In the genomic region with DNA sequence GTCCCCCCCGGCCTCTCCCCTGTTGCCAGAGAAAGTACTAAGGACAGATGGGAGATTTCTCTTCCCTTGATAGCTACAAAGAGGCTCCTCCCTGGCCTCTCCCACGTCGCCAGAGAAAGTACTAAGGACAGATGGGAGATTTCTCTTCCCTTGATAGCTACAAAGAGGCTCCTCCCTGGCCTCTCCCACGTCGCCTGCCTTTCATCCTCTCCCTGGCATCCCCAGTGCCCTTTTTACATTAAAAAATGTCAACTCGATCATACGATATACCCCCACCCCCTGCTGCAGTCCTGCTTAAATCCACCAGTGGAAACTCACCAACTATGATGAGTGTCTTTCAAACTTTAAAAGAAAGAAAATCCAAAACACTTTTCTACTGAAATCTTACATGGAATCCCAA, we compare ENCODE assay signal across 6 cellular contexts. TPM values are rescaled to one million over a fixed set of nuclear protein-coding genes. Genes with fewer than 3 reads are reported as not detected.
"Had no signal": no experiment of that assay in that cellular context is flagged by ENCODE, and none has a peak within 500 bp of the region (broad histone marks: within the 10 kb centered on the region; RNA-seq: fewer than 3 reads in every experiment).

No MANE protein-coding gene starts in this region.

RNA-seq across cellular contexts. Expression of a gene that starts 34.5 kb away (rescaled TPM):
- total RNA-seq: activated CD4-positive, alpha-beta memory T cell treated with anti-CD3 and anti-CD28 coated beads for 36 hours; LHCN-M2; M059J; OCI-LY7; Right ventricle myocardium inferior; T-cell had no signal
